ENCODE assay signal across 26 cellular contexts in the genomic region with DNA sequence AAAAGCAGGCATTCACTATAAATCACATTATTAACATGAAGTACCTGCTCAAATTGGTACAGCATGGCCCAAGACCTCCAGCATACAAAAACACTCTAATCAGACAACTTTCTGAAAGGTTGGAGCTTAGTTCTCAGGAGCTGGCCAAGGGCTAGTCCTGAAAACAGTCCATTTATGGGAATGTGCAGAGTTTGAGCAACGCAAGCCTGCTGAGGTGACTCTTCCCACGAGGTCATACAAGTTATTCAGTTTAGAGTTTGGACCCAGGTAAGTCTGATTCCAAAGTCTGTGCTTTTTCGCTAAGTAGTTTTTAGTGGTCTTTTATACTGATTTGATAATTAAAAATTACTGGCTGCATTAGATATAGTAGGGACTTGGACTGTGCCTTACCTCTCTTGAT.
"Had no signal": no experiment of that assay in that cellular context is flagged by ENCODE, and none has a peak within 500 bp of the region (broad histone marks: within the 10 kb centered on the region; RNA-seq: fewer than 3 reads in every experiment).

No MANE protein-coding gene starts in this region.

- H3K27me3 ChIP-seq: gastroesophageal sphincter, left lung, neural progenitor cell, spleen, testis, tibial nerve, upper lobe of right lung, vagina had no signal

- ATAC-seq: gastroesophageal sphincter; left lung; lower lobe of right lung; natural killer cell treated with Interleukin-12 subunit alpha and Interleukin-12 subunit beta and Interleukin-15 and Interleukin-18, amount 100 ng/mL, for 72 hours; sciatic nerve; stimulated activated naive B cell treated with anti-CD40 and anti-IgM and Interleukin-4, amounts not matched to agents 10 μg/mL and 1 μg/mL and 100 μg/mL, for 72 hours; stimulated activated naive CD8-positive, alpha-beta T cell treated with anti-CD3 and anti-CD28 coated beads, Interleukin-15, amount 100 ng/mL, for 72 hours; upper lobe of right lung had no signal

- DNase-seq: effector CD8-positive, alpha-beta T cell; glutamatergic neuron; islet precursor cell; left lung; lower lobe of right lung; mesenchymal stem cell; midbrain; nucleus accumbens; retina; spleen; stimulated activated CD4-positive, alpha-beta T cell treated with anti-CD3 and anti-CD28 coated beads, Interleukin-15, amount 100 ng/mL, for 24 hours; stimulated activated CD4-positive, alpha-beta T cell treated with anti-CD3 and anti-CD28 coated beads, Interleukin-1b, Interleukin-23, amount 100 ng/mL, for 48 hours; stimulated activated CD4-positive, alpha-beta T cell treated with anti-CD3 and anti-CD28 coated beads, Interleukin-4, amount 100 ng/mL, for 4 hours; stimulated activated naive B cell treated with anti-CD40 and anti-IgM and Interleukin-4, amounts not matched to agents 10 μg/mL and 1 μg/mL and 100 μg/mL, for 72 hours; stimulated activated naive CD8-positive, alpha-beta T cell treated with anti-CD3 and anti-CD28 coated beads, Interleukin-15, amount 100 ng/mL, for 72 hours; testis; upper lobe of right lung had no signal

- H3K4me1 ChIP-seq: left lung, lower lobe of right lung, neural progenitor cell, parathyroid adenoma, prostate gland, spleen, testis, upper lobe of right lung, vagina had no signal

- H3K9me3 ChIP-seq: gastroesophageal sphincter, left lung, lower lobe of right lung, prostate gland, spleen, testis, tibial nerve, upper lobe of right lung, vagina had no signal

- H3K4me3 ChIP-seq: coronary artery, gastroesophageal sphincter, left lung, lower lobe of right lung, neural progenitor cell, prostate gland, spleen, testis, tibial nerve, upper lobe of right lung, vagina had no signal

- H3K27ac ChIP-seq: coronary artery, gastroesophageal sphincter, left lung, lower lobe of right lung, neural progenitor cell, parathyroid adenoma, prostate gland, spleen, testis, tibial nerve, upper lobe of right lung, vagina had no signal

- H3K36me3 ChIP-seq: lower lobe of right lung, neural progenitor cell, prostate gland, upper lobe of right lung had no signal
